ENCODE assay signal across 1 cellular context in genomic region chr14:54944737-54945391, GRCh38.
TF ChIP-seq lines count a peak whose summit lies in the region.

No MANE protein-coding gene starts in this region.

TF ChIP-seq in HepG2, 621 proteins besides CTCF, POLR2A, EP300 and RAD21 (continued from another document and continues in another):
- TF ChIP-seq, protein P1, sequence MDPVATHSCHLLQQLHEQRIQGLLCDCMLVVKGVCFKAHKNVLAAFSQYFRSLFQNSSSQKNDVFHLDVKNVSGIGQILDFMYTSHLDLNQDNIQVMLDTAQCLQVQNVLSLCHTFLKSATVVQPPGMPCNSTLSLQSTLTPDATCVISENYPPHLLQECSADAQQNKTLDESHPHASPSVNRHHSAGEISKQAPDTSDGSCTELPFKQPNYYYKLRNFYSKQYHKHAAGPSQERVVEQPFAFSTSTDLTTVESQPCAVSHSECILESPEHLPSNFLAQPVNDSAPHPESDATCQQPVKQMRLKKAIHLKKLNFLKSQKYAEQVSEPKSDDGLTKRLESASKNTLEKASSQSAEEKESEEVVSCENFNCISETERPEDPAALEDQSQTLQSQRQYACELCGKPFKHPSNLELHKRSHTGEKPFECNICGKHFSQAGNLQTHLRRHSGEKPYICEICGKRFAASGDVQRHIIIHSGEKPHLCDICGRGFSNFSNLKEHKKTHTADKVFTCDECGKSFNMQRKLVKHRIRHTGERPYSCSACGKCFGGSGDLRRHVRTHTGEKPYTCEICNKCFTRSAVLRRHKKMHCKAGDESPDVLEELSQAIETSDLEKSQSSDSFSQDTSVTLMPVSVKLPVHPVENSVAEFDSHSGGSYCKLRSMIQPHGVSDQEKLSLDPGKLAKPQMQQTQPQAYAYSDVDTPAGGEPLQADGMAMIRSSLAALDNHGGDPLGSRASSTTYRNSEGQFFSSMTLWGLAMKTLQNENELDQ (CRISPR knock-in tag; IDR thresholded peaks at IDR 0.05; ENCODE audit: borderline replicate concordance) = no peak
- no peak for TF ChIP-seq PAWR (CRISPR knock-in tag; IDR thresholded peaks at IDR 0.05; ENCODE audit: borderline replicate concordance)
- TF ChIP-seq ZNF563 (CRISPR knock-in tag; IDR thresholded peaks at IDR 0.05) = no peak
- no peak for TF ChIP-seq MEIS1 (CRISPR knock-in tag; IDR thresholded peaks at IDR 0.05; ENCODE audit: borderline replicate concordance)
- TF ChIP-seq ZBTB43 (CRISPR knock-in tag; conservative IDR thresholded peaks at IDR 0.05) = no peak
- TF ChIP-seq MEIS2 (CRISPR knock-in tag; IDR thresholded peaks at IDR 0.05) = peak; percentile 66; the same call in 1 of the 2 replicates
- no peak for TF ChIP-seq FOXK1 (CRISPR knock-in tag; IDR thresholded peaks at IDR 0.05; ENCODE audit: borderline replicate concordance, low read depth)
- no peak for TF ChIP-seq HES4 (CRISPR knock-in tag; IDR thresholded peaks at IDR 0.05; ENCODE audit: borderline replicate concordance)
- no peak for TF ChIP-seq ZNF33B (CRISPR knock-in tag; IDR thresholded peaks at IDR 0.05)
- TF ChIP-seq ZNF235 (CRISPR knock-in tag; IDR thresholded peaks at IDR 0.05; ENCODE audit: borderline replicate concordance) = no peak
- TF ChIP-seq, protein P2, sequence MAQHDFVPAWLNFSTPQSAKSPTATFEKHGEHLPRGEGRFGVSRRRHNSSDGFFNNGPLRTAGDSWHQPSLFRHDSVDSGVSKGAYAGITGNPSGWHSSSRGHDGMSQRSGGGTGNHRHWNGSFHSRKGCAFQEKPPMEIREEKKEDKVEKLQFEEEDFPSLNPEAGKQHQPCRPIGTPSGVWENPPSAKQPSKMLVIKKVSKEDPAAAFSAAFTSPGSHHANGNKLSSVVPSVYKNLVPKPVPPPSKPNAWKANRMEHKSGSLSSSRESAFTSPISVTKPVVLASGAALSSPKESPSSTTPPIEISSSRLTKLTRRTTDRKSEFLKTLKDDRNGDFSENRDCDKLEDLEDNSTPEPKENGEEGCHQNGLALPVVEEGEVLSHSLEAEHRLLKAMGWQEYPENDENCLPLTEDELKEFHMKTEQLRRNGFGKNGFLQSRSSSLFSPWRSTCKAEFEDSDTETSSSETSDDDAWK (CRISPR knock-in tag; IDR thresholded peaks at IDR 0.05) = no peak
- no peak for TF ChIP-seq ZNF230 (CRISPR knock-in tag; IDR thresholded peaks at IDR 0.05)
- TF ChIP-seq, protein P3, sequence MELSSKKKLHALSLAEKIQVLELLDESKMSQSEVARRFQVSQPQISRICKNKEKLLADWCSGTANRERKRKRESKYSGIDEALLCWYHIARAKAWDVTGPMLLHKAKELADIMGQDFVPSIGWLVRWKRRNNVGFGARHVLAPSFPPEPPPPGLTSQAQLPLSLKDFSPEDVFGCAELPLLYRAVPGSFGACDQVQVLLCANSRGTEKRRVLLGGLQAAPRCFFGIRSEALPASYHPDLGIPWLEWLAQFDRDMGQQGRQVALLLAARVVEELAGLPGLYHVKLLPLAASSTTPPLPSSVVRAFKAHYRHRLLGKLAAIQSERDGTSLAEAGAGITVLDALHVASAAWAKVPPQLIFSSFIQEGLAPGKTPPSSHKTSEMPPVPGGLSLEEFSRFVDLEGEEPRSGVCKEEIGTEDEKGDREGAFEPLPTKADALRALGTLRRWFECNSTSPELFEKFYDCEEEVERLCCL (CRISPR knock-in tag; IDR thresholded peaks at IDR 0.05; ENCODE audit: borderline replicate concordance) = no peak
- no peak for TF ChIP-seq ZNF275 (CRISPR knock-in tag; IDR thresholded peaks at IDR 0.05; ENCODE audit: borderline replicate concordance)
- TF ChIP-seq HNF1B (CRISPR knock-in tag; IDR thresholded peaks at IDR 0.05) = peak; percentile 75
- peak; percentile 62; the same call in 1 of the 2 replicates for TF ChIP-seq HIC2 (CRISPR knock-in tag; IDR thresholded peaks at IDR 0.05; ENCODE audit: low read depth)
- TF ChIP-seq AGO2 (optimal IDR thresholded peaks at IDR 0.05; ENCODE audit: low read depth, low read length) = no peak
- no peak for TF ChIP-seq NFE2L1 (CRISPR knock-in tag; IDR thresholded peaks at IDR 0.05; ENCODE audit: borderline replicate concordance)
- TF ChIP-seq EZH2 (conservative IDR thresholded peaks at IDR 0.05; ENCODE audit: low read depth, low read length) = no peak
- no peak for TF ChIP-seq SRSF1 (optimal IDR thresholded peaks at IDR 0.05; ENCODE audit: low read depth, low read length)
- TF ChIP-seq IRF9 (CRISPR knock-in tag; IDR thresholded peaks at IDR 0.05; ENCODE audit: borderline replicate concordance) = no peak
- TF ChIP-seq PLRG1 (conservative IDR thresholded peaks at IDR 0.05) = no peak
- no peak for TF ChIP-seq REL (CRISPR knock-in tag; conservative IDR thresholded peaks at IDR 0.05)
- TF ChIP-seq ZNF7 (CRISPR knock-in tag; IDR thresholded peaks at IDR 0.05) = no peak
- TF ChIP-seq ARNT2 (CRISPR knock-in tag; IDR thresholded peaks at IDR 0.05; ENCODE audit: low read depth) = no peak
- TF ChIP-seq, protein P4, sequence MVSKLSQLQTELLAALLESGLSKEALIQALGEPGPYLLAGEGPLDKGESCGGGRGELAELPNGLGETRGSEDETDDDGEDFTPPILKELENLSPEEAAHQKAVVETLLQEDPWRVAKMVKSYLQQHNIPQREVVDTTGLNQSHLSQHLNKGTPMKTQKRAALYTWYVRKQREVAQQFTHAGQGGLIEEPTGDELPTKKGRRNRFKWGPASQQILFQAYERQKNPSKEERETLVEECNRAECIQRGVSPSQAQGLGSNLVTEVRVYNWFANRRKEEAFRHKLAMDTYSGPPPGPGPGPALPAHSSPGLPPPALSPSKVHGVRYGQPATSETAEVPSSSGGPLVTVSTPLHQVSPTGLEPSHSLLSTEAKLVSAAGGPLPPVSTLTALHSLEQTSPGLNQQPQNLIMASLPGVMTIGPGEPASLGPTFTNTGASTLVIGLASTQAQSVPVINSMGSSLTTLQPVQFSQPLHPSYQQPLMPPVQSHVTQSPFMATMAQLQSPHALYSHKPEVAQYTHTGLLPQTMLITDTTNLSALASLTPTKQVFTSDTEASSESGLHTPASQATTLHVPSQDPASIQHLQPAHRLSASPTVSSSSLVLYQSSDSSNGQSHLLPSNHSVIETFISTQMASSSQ (IDR thresholded peaks at IDR 0.05; ENCODE audit: low read depth) = no peak
- TF ChIP-seq, protein P4 (CRISPR knock-in tag; IDR thresholded peaks at IDR 0.05; ENCODE audit: borderline replicate concordance) = no peak
- TF ChIP-seq RNF2 (conservative IDR thresholded peaks at IDR 0.05; ENCODE audit: low read depth) = no peak
- TF ChIP-seq FUBP1 (CRISPR knock-in tag; IDR thresholded peaks at IDR 0.05; ENCODE audit: borderline replicate concordance) = no peak
- TF ChIP-seq KLF6 (CRISPR knock-in tag; IDR thresholded peaks at IDR 0.05) = no peak
- TF ChIP-seq NFATC3 (CRISPR knock-in tag; IDR thresholded peaks at IDR 0.05) = no peak
- no peak for TF ChIP-seq CREBL2 (CRISPR knock-in tag; IDR thresholded peaks at IDR 0.05; ENCODE audit: borderline replicate concordance)
- TF ChIP-seq ZNF619 (CRISPR knock-in tag; IDR thresholded peaks at IDR 0.05) = no peak
- no peak for TF ChIP-seq ZNF124 (CRISPR knock-in tag; IDR thresholded peaks at IDR 0.05)
- TF ChIP-seq ZNF317 (CRISPR knock-in tag; IDR thresholded peaks at IDR 0.05) = 0 out of 2 replicates have a peak, but pooled peaks have one; percentile 26
- no peak for TF ChIP-seq JUN (CRISPR knock-in tag; IDR thresholded peaks at IDR 0.05)
- TF ChIP-seq, protein P5, sequence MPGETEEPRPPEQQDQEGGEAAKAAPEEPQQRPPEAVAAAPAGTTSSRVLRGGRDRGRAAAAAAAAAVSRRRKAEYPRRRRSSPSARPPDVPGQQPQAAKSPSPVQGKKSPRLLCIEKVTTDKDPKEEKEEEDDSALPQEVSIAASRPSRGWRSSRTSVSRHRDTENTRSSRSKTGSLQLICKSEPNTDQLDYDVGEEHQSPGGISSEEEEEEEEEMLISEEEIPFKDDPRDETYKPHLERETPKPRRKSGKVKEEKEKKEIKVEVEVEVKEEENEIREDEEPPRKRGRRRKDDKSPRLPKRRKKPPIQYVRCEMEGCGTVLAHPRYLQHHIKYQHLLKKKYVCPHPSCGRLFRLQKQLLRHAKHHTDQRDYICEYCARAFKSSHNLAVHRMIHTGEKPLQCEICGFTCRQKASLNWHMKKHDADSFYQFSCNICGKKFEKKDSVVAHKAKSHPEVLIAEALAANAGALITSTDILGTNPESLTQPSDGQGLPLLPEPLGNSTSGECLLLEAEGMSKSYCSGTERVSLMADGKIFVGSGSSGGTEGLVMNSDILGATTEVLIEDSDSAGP (CRISPR knock-in tag; IDR thresholded peaks at IDR 0.05; ENCODE audit: borderline replicate concordance) = peak; percentile 75
